Comparison of ENCODE assay signal across 8 cellular contexts in the genomic region with DNA sequence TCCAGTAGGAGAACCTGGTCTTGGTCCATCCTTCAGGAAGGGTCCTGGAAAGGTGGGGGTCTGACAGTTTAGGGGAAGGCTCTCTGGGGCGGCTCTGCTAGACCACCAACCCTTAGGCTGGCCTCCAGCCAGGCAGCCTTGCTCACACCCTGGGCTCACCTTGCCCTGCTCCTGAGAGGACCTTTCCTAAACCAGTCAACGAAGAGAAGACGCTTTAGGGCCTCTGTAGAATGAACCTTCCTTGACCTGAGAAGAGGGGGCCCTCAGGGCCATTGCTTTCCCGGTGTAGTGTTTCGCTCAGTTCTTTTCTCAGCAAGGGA. TPM values are rescaled to one million over a fixed set of nuclear protein-coding genes. Genes with fewer than 3 reads are reported as not detected.
DNase-seq lines count a peak whose midpoint lies in the region; ATAC-seq and TF ChIP-seq lines count a peak whose summit lies in the region.

No MANE protein-coding gene starts in this region.

- H3K4me1 ChIP-seq in SK-N-SH (ENCODE audit: control insufficient read depth in 1 of 2, insufficient read depth in 2 of 2, low read depth in 1 of 2, low read length in 1 of 2) (peaks cover 17 to 41% of the 10 kb centered on the region in 2 experiments; a peak in 3 of 4 replicates), stomach smooth muscle (ENCODE audit: control insufficient read depth, insufficient read depth, low read length) (peaks cover 55% of the 10 kb centered on the region)

- peak overlapping the region in 1 of 2 experiments; percentile 64; a peak in 2 of 4 replicates for H3K27ac ChIP-seq in SK-N-SH (ENCODE audit: low read depth in 2 of 2, low read length in 1 of 2)
- peak overlapping the region; percentile 67 for H3K27ac ChIP-seq in stomach smooth muscle (ENCODE audit: low read length)

- peaks cover 60% of the 10 kb centered on the region for H3K36me3 Mint-ChIP-seq in activated CD8-positive, alpha-beta T cell treated with anti-CD3 and anti-CD28 coated beads, Interleukin-2, amount 10 ng/mL, durations not matched to agents 7 days and 5 days (ENCODE audit: low read depth)

- H3K4me3 ChIP-seq in SK-N-SH (ENCODE audit: low read depth in 2 of 2, low read length in 1 of 2), result peak overlapping the region; percentile 70 to 72
- H3K4me3 ChIP-seq in iPS-11a (ENCODE audit: low read depth, low read length), result peak overlapping the region; percentile 46
- peak overlapping the region; percentile 76 to 94 for H3K4me3 ChIP-seq in stomach smooth muscle (ENCODE audit: low read length in 2 of 2)

- H3K9me3 Mint-ChIP-seq in activated CD8-positive, alpha-beta T cell treated with anti-CD3 and anti-CD28 coated beads, Interleukin-2, amount 10 ng/mL, durations not matched to agents 7 days and 5 days (ENCODE audit: insufficient read depth), result no peaks in the 10 kb centered on the region

- peak overlapping the region; percentile 92 for H3K4me3 Mint-ChIP-seq in activated CD8-positive, alpha-beta T cell treated with anti-CD3 and anti-CD28 coated beads, Interleukin-2, amount 10 ng/mL, durations not matched to agents 7 days and 5 days

- H3K27me3 Mint-ChIP-seq in activated CD8-positive, alpha-beta T cell treated with anti-CD3 and anti-CD28 coated beads, Interleukin-2, amount 10 ng/mL, durations not matched to agents 7 days and 5 days (ENCODE audit: low read depth), result no peaks in the 10 kb centered on the region

- no peak for TF ChIP-seq CTCF in SK-N-SH (IDR thresholded peaks at IDR 0.05)
- no peak for TF ChIP-seq CTCF in omental fat pad (IDR thresholded peaks at IDR 0.05)

- H3F3A ChIP-seq in SK-N-SH (replicated peaks; ENCODE audit: insufficient read depth), result no peaks in the 10 kb centered on the region

- peaks cover 53% of the 10 kb centered on the region for H3K79me2 ChIP-seq in SK-N-SH (ENCODE audit: insufficient read depth)

- H3K4me2 ChIP-seq in SK-N-SH, result peak overlapping the region; percentile 98

- no peak for TF ChIP-seq EP300 in SK-N-SH (IDR thresholded peaks at IDR 0.05; ENCODE audit: borderline replicate concordance in 1 of 2, low read depth in 1 of 2, low read length in 1 of 2)

- ATAC-seq in SK-N-SH treated with all-trans-retinoic acid at 6 μM for 48 hours, result no peak
- no peak for ATAC-seq in activated CD8-positive, alpha-beta T cell treated with anti-CD3 and anti-CD28 coated beads, Interleukin-2, amount 10 ng/mL, durations not matched to agents 7 days and 5 days
- ATAC-seq in omental fat pad (ENCODE audit: low FRiP score), result no peak
- ATAC-seq in HG02623 (IDR thresholded peaks at IDR 0.05; ENCODE audit: unreplicated experiment), result no peak

- peaks cover 20 to 30% of the 10 kb centered on the region in 2 experiments for H3K36me3 ChIP-seq in SK-N-SH (replicated peaks in 1 of 2; ENCODE audit: control insufficient read depth in 1 of 2, insufficient read depth in 2 of 2, low read length in 1 of 2)
- peaks cover 20% of the 10 kb centered on the region in 2 donors for H3K36me3 ChIP-seq in stomach smooth muscle (ENCODE audit: control insufficient read depth in 2 of 2, insufficient read depth in 2 of 2, low read length in 2 of 2)

- H3K9me3 ChIP-seq in SK-N-SH (no peaks in the 10 kb centered on the region), stomach smooth muscle (ENCODE audit: control insufficient read depth in 2 of 2, low read length in 2 of 2) (no peaks in the 10 kb centered on the region)

- no peak overlapping the region for H2AFZ ChIP-seq in SK-N-SH (ENCODE audit: low read depth)

- 65% methylated on average over 5 of the region's 5 CpGs for WGBS in SK-N-SH (ENCODE audit: low lambda C conversion rate)

- DNase-seq in SK-N-SH, result peak; percentile 10
- no peak for DNase-seq in activated CD8-positive, alpha-beta T cell treated with anti-CD3 and anti-CD28 coated beads, Interleukin-2, amount 10 ng/mL, durations not matched to agents 7 days and 5 days
- no peak for DNase-seq in NCI-H2029 (lab: John Stamatoyannopoulos, UW)
- DNase-seq in omental fat pad (ENCODE audit: low spot score), result no peak

- H3K4me1 Mint-ChIP-seq in activated CD8-positive, alpha-beta T cell treated with anti-CD3 and anti-CD28 coated beads, Interleukin-2, amount 10 ng/mL, durations not matched to agents 7 days and 5 days (ENCODE audit: low read depth), result peaks cover 45% of the 10 kb centered on the region

- H4K20me1 ChIP-seq in SK-N-SH (ENCODE audit: insufficient read depth), result no peaks in the 10 kb centered on the region

- CTCF ChIA-PET in SK-N-SH (lab: Yijun Ruan, JAX), result interaction anchor here (3.5 kb wide), 1 partner anchor 22 kb away, joined by 51 read pairs; the partner anchor contains the start of gene AP5S1
- CTCF ChIA-PET in activated CD8-positive, alpha-beta T cell treated with anti-CD3 and anti-CD28 coated beads, Interleukin-2, amount 10 ng/mL, durations not matched to agents 7 days and 5 days (lab: Charles Lee), result no interaction called here

- H3K9me2 ChIP-seq in SK-N-SH, result no peaks in the 10 kb centered on the region

- POLR2A ChIA-PET in SK-N-SH (lab: Yijun Ruan, JAX), result no interaction called here
- POLR2A ChIA-PET in activated CD8-positive, alpha-beta T cell treated with anti-CD3 and anti-CD28 coated beads, Interleukin-2, amount 10 ng/mL, durations not matched to agents 7 days and 5 days (lab: Charles Lee), result interaction anchor here (3.1 kb wide), 1 partner anchor 21 kb away, joined by 44 read pairs; the partner anchor contains the start of gene AP5S1

- peak overlapping the region; percentile 95 for H3K27ac Mint-ChIP-seq in activated CD8-positive, alpha-beta T cell treated with anti-CD3 and anti-CD28 coated beads, Interleukin-2, amount 10 ng/mL, durations not matched to agents 7 days and 5 days

- no peaks in the 10 kb centered on the region for H3K27me3 ChIP-seq in SK-N-SH (ENCODE audit: insufficient read depth)
- no peaks in the 10 kb centered on the region for H3K27me3 ChIP-seq in stomach smooth muscle (ENCODE audit: control insufficient read depth in 1 of 2, insufficient read depth in 2 of 2, low read length in 2 of 2)

- TF ChIP-seq RAD21 in SK-N-SH (IDR thresholded peaks at IDR 0.05; ENCODE audit: low read length), result no peak

- H3K9ac ChIP-seq in SK-N-SH (peak overlapping the region; percentile 89), stomach smooth muscle (ENCODE audit: low read length in 2 of 2) (peak overlapping the region; percentile 39 to 73)

TF ChIP-seq in SK-N-SH, 30 proteins besides CTCF, POLR2A, EP300 and RAD21 (continues in another document):
- TF ChIP-seq NFIC (IDR thresholded peaks at IDR 0.05; ENCODE audit: borderline replicate concordance) (no peak), TEAD4 (IDR thresholded peaks at IDR 0.05; ENCODE audit: borderline replicate concordance, insufficient read depth) (no peak), RXRA (IDR thresholded peaks at IDR 0.05; ENCODE audit: borderline replicate concordance, low read depth) (no peak)

TF ChIP-seq in SK-N-SH treated with all-trans-retinoic acid at 6 μM for 48 hours, 23 proteins besides CTCF, POLR2A, EP300 and RAD21 (continues in another document):
- TF ChIP-seq TOX (CRISPR knock-in tag; IDR thresholded peaks at IDR 0.05; ENCODE audit: borderline replicate concordance) (no peak), PATZ1 (CRISPR knock-in tag; IDR thresholded peaks at IDR 0.05; ENCODE audit: borderline replicate concordance) (no peak)

RNA-seq across cellular contexts. Expression of gene CDC25B, which starts 1.1 kb away (rescaled TPM):
- 41.5 and 56.5 TPM in 2 replicates for polyA plus RNA-seq in SK-N-SH (2012; rRNA removed)
- 26.5 and 35.3 TPM in 2 replicates for polyA plus RNA-seq in SK-N-SH (2012; cell fraction: cytosol; rRNA removed)
- polyA plus RNA-seq in SK-N-SH (2012; cell fraction: nucleus; rRNA removed), result 173 and 208 TPM in 2 replicates
- 100 to 1,000 TPM; 294 to 298 TPM for total RNA-seq in activated CD8-positive, alpha-beta T cell treated with anti-CD3 and anti-CD28 coated beads, Interleukin-2, amount 10 ng/mL, durations not matched to agents 7 days and 5 days
- 10 to 100 TPM; 11.7 to 44.3 (median 25.6) TPM for total RNA-seq in omental fat pad

RNA-seq across cellular contexts. Expression of gene CENPB, which starts 10.6 kb away (rescaled TPM):
- 37.6 and 41.2 TPM in 2 replicates for polyA plus RNA-seq in SK-N-SH (2012; rRNA removed)
- 29.8 and 39.9 TPM in 2 replicates for polyA plus RNA-seq in SK-N-SH (2012; cell fraction: cytosol; rRNA removed)
- polyA plus RNA-seq in SK-N-SH (2012; cell fraction: nucleus; rRNA removed), result 26.3 and 35.2 TPM in 2 replicates
- 10 to 100 TPM; 87.1 to 92.0 TPM for total RNA-seq in activated CD8-positive, alpha-beta T cell treated with anti-CD3 and anti-CD28 coated beads, Interleukin-2, amount 10 ng/mL, durations not matched to agents 7 days and 5 days
- total RNA-seq in omental fat pad, result 10 to 100 TPM; 52.2 to 98.4 (median 76.8) TPM

RNA-seq across cellular contexts. Expression of gene SPEF1, which starts 15.9 kb away (rescaled TPM):
- 1.6 and 1.8 TPM in 2 replicates for polyA plus RNA-seq in SK-N-SH (2012; rRNA removed)
- 1.1 and 1.4 TPM in 2 replicates for polyA plus RNA-seq in SK-N-SH (2012; cell fraction: cytosol; rRNA removed)
- polyA plus RNA-seq in SK-N-SH (2012; cell fraction: nucleus; rRNA removed), result 4.5 and 5.8 TPM in 2 replicates
- total RNA-seq in activated CD8-positive, alpha-beta T cell treated with anti-CD3 and anti-CD28 coated beads, Interleukin-2, amount 10 ng/mL, durations not matched to agents 7 days and 5 days, result under 1 TPM; 0.16 TPM
- under 1 TPM in 1 of 4 donors, not detected in 3; 0.56 TPM for total RNA-seq in omental fat pad

RNA-seq across cellular contexts. Expression of gene AP5S1, which starts 23.2 kb away (rescaled TPM):
- 8.6 and 10.3 TPM in 2 replicates for polyA plus RNA-seq in SK-N-SH (2012; rRNA removed)
- polyA plus RNA-seq in SK-N-SH (2012; cell fraction: cytosol; rRNA removed), result 4.7 and 6.5 TPM in 2 replicates
- polyA plus RNA-seq in SK-N-SH (2012; cell fraction: nucleus; rRNA removed), result 9.7 and 10.8 TPM in 2 replicates
- 10 to 100 TPM; 13.8 to 16.5 TPM for total RNA-seq in activated CD8-positive, alpha-beta T cell treated with anti-CD3 and anti-CD28 coated beads, Interleukin-2, amount 10 ng/mL, durations not matched to agents 7 days and 5 days
- 10 to 100 TPM; 10.9 to 19.2 (median 11.4) TPM for total RNA-seq in omental fat pad

RNA-seq across cellular contexts. Expression of gene ADISSP, which starts 29.6 kb away (rescaled TPM):
- polyA plus RNA-seq in SK-N-SH (2012; rRNA removed), result 59.9 and 73.9 TPM in 2 replicates
- polyA plus RNA-seq in SK-N-SH (2012; cell fraction: cytosol; rRNA removed), result 31.6 and 54.9 TPM in 2 replicates
- polyA plus RNA-seq in SK-N-SH (2012; cell fraction: nucleus; rRNA removed), result 36.1 and 49.8 TPM in 2 replicates
- total RNA-seq in activated CD8-positive, alpha-beta T cell treated with anti-CD3 and anti-CD28 coated beads, Interleukin-2, amount 10 ng/mL, durations not matched to agents 7 days and 5 days, result 10 to 100 TPM; 37.4 to 38.5 TPM
- total RNA-seq in omental fat pad, result 10 to 100 TPM; 19.7 to 32.3 (median 30.3) TPM

Comparison
In these comparisons a context has a peak if more than half of its experiments do, and no peak if none do; other contexts are left out.
1. RNA of gene CDC25B, which starts 1.1 kb away (total RNA-seq): 294 to 298 TPM in activated CD8-positive, alpha-beta T cell treated with anti-CD3 and anti-CD28 coated beads, Interleukin-2, amount 10 ng/mL, durations not matched to agents 7 days and 5 days; 11.7 to 44.3 TPM in omental fat pad; every median in the first group is over 4 times any median in the second.
2. Peak in every context shown above with its lines, with median percentiles within 50 percentile points of each other: H3K4me3 ChIP-seq.